ENCODE assay signal across 31 cellular contexts in the genomic region with DNA sequence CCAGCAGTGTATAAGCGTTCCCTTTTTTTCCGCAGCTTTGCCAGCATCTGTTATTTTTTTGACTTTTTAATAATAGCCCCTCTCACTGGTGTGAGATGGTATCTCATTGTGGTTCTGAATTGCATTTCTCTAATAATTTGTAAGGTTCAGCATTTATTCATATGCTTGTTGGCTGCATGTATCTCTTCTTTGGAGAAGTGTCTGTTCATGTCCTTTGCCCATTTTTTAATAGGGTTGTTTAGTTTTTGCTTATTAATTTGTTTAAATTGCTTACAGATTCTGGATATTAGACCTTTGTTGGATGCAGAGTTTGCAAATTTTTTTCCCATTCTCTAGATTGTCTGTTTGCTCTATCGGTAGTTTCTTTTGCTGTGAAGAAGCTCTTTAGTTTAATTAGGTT.
A peak's percentile ranks its signal among the peaks of the same experiment; 100 is the strongest.
DNase-seq lines count a peak whose midpoint lies in the region; FAIRE-seq and TF ChIP-seq lines count a peak whose summit lies in the region.
"Had no signal": no experiment of that assay in that cellular context is flagged by ENCODE, and none has a peak within 500 bp of the region (broad histone marks: within the 10 kb centered on the region; RNA-seq: fewer than 3 reads in every experiment).

No MANE protein-coding gene starts in this region.

- H3K27ac ChIP-seq in HEK293 (ENCODE audit: extremely low read depth, low read depth, low read length): no peak overlapping the region
- H3K27ac ChIP-seq: 22Rv1; A549; BLaER1; BLaER1 treated with 17β-estradiol and CSF1 and Interleukin-3, amounts not matched to agents 10 nM and 100 nM; C4-2B had no signal

- no peaks in the 10 kb centered on the region for H3K9me3 ChIP-seq in HEK293 (ENCODE audit: control insufficient read depth, insufficient read depth, low read depth, low read length)
- H3K9me3 ChIP-seq: BE2C had no signal

- POLR2A ChIA-PET in HEK293 (lab: Yijun Ruan, JAX): no interaction called here

- no peaks in the 10 kb centered on the region; a peak in 1 of 3 replicates for H3K36me3 ChIP-seq in HEK293 (ENCODE audit: control insufficient read depth in 2 of 2, insufficient read depth in 1 of 2, low read length in 2 of 2)
- H3K36me3 ChIP-seq: BE2C had no signal

- CTCF ChIA-PET in HEK293 (lab: Yijun Ruan, JAX): interaction anchor here (1.2 kb wide), 1 partner anchor 21 kb away, joined by 3 read pairs; no protein-coding TSS in a partner anchor

- H3K4me3 ChIP-seq in HEK293 (ENCODE audit: low read depth, low read length): no peak overlapping the region
- H3K4me3 ChIP-seq: A549; BLaER1; BLaER1 treated with 17β-estradiol and CSF1 and Interleukin-3, amounts not matched to agents 10 nM and 100 nM had no signal

- DNase-seq in GM18507 (ENCODE audit: extremely low spot score, insufficient read length, low read depth) (no peak), HuH-7 (ENCODE audit: low spot score) (no peak)
- DNase-seq in stimulated activated naive CD4-positive, alpha-beta T cell treated with Interleukin-2 at 50 U/mL for 16 hours (lab: John Stamatoyannopoulos, UW): no peak
- DNase-seq: 8988T; ACHN; AML-193; BE2C; C1 segment of cervical spinal cord; Caco-2; Calu3; CD4-positive, alpha-beta memory T cell; CD4-positive, alpha-beta T cell; CD4-positive, CD25-positive, alpha-beta regulatory T cell; CD8-positive, alpha-beta memory T cell; CD8-positive, alpha-beta T cell; COR-L47; DMS 273 treated with DMSO at 0.1 percent for 48 hours; DMS153; DMS53; DMS79; DMS79 treated with DMSO at 0.1 percent for 48 hours; DND-41; EL had no signal

- no peaks in the 10 kb centered on the region for H3K4me1 ChIP-seq in HEK293 (ENCODE audit: control insufficient read depth, insufficient read depth, low read length)
- H3K4me1 ChIP-seq: Caco-2 had no signal

- no peak for TF ChIP-seq CTCF in HEK293 (tag by site-specific recombination; IDR thresholded peaks at IDR 0.05)

- peak; percentile 48 for FAIRE-seq in GM18507 (lab: Jason Lieb, UNC)
- FAIRE-seq: A204.1, A549, D721Med had no signal

TF ChIP-seq in HEK293, 187 proteins besides CTCF, POLR2A, EP300 and RAD21:
- no peak for TF ChIP-seq ZNF658 (tag by site-specific recombination; IDR thresholded peaks at IDR 0.05)
- no peak for TF ChIP-seq GFI1B (tag by site-specific recombination; IDR thresholded peaks at IDR 0.05)
- TF ChIP-seq, protein P1, sequence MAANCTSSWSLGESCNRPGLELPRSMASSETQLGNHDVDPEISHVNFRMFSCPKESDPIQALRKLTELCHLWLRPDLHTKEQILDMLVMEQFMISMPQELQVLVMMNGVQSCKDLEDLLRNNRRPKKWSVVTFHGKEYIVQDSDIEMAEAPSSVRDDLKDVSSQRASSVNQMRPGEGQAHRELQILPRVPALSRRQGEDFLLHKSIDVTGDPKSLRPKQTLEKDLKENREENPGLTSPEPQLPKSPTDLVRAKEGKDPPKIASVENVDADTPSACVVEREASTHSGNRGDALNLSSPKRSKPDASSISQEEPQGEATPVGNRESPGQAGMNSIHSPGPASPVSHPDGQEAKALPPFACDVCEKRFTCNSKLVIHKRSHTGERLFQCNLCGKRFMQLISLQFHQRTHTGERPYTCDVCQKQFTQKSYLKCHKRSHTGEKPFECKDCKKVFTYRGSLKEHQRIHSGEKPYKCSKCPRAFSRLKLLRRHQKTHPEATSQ (tag by site-specific recombination; IDR thresholded peaks at IDR 0.05): no peak
- TF ChIP-seq ZNF133 (tag by site-specific recombination; IDR thresholded peaks at IDR 0.05): peak; percentile 39
- TF ChIP-seq, protein P2, sequence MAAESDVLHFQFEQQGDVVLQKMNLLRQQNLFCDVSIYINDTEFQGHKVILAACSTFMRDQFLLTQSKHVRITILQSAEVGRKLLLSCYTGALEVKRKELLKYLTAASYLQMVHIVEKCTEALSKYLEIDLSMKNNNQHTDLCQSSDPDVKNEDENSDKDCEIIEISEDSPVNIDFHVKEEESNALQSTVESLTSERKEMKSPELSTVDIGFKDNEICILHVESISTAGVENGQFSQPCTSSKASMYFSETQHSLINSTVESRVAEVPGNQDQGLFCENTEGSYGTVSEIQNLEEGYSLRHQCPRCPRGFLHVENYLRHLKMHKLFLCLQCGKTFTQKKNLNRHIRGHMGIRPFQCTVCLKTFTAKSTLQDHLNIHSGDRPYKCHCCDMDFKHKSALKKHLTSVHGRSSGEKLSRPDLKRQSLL (tag by site-specific recombination; IDR thresholded peaks at IDR 0.05): no peak
- TF ChIP-seq, protein P3, sequence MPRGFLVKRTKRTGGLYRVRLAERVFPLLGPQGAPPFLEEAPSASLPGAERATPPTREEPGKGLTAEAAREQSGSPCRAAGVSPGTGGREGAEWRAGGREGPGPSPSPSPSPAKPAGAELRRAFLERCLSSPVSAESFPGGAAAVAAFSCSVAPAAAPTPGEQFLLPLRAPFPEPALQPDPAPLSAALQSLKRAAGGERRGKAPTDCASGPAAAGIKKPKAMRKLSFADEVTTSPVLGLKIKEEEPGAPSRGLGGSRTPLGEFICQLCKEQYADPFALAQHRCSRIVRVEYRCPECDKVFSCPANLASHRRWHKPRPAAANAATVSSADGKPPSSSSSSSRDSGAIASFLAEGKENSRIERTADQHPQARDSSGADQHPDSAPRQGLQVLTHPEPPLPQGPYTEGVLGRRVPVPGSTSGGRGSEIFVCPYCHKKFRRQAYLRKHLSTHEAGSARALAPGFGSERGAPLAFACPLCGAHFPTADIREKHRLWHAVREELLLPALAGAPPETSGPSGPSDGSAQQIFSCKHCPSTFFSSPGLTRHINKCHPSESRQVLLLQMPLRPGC (tag by site-specific recombination; IDR thresholded peaks at IDR 0.05): no peak
